8 cellular contexts compared by ENCODE assay signal in the genomic region with DNA sequence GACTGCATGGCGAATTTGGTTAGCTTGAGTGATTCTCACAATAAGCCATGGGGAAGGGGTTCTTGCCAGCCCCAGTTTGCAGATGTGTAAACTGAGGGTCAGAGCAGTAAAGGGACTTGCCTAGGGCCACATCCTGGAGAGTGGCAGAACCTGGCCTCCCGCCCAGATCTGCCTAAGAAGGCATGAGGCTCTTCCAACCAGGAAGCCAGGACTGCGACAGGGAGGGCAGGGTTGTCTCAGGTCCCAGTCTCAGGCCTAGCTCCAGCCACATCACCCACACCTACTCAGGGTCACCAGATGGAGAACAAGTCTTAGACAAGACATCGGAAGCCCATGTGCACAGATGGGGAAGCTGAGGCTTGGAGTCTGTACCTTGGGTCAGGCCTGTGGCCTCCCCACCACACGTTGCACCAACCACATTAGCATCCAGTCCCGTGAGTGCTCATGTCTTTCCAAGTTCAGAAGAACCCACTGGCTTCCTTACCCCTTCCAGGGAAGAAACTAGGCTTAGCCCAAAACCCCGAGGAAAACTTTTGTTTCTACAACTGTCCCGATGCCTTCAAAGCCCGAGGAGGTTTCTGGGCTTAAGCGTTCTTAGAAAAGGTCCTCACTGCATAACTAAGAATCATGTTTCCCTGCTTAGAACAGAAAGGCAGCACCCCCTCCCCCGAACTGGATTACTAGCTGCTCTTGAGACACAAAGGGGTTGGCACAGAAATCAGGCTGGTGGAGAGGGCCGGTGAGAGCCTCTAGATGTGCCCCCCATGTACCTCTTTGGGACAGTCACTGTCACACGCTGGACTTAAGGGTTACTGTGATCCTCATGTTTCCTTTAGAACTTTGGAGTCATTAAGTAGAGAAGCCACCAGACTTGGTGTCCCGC. TPM values are rescaled to one million over a fixed set of nuclear protein-coding genes. Genes with fewer than 3 reads are reported as not detected.
DNase-seq lines count a peak whose midpoint lies in the region; ATAC-seq and TF ChIP-seq lines count a peak whose summit lies in the region.
"Had no signal": no experiment of that assay in that cellular context is flagged by ENCODE, and none has a peak within 500 bp of the region (broad histone marks: within the 10 kb centered on the region; RNA-seq: fewer than 3 reads in every experiment).

No MANE protein-coding gene starts in this region.

- CTCF ChIA-PET in Caco-2 (lab: Charles Lee), result interaction anchor here (0.5 kb wide), 1 partner anchor 43 kb away, joined by 5 read pairs; no protein-coding TSS in a partner anchor

- H3K4me1 Mint-ChIP-seq in IgD-negative memory B cell, result peaks cover 44 to 48% (median 44%) of the 10 kb centered on the region in 3 donors
- peaks cover 35% of the 10 kb centered on the region for H3K4me1 Mint-ChIP-seq in T-helper 1 cell treated with Interleukin-12 subunit alpha and Interleukin-12 subunit beta and Interleukin-4 antibody, amounts not matched to agents 30 μg/mL and 1 μg/mL, for 36 hours (ENCODE audit: low read depth)
- peaks cover 79% of the 10 kb centered on the region for H3K4me1 Mint-ChIP-seq in stimulated activated memory B cell treated with anti-CD40 and anti-IgM and Interleukin-4, amounts not matched to agents 10 μg/mL and 1 μg/mL and 100 μg/mL, for 72 hours
- no peaks in the 10 kb centered on the region for H3K4me1 Mint-ChIP-seq in Caco-2 (ENCODE audit: low read depth, unreplicated experiment)

- H3K36me3 ChIP-seq in cardiac muscle cell, result no peaks in the 10 kb centered on the region
- H3K36me3 ChIP-seq in Caco-2 (ENCODE audit: control insufficient read depth, insufficient read depth, low read length), result no peaks in the 10 kb centered on the region

- H3K36me3 Mint-ChIP-seq in IgD-negative memory B cell (peaks cover 3% of the 10 kb centered on the region), Caco-2 (ENCODE audit: insufficient read depth, unreplicated experiment) (no peaks in the 10 kb centered on the region)
- peaks cover 52% of the 10 kb centered on the region for H3K36me3 Mint-ChIP-seq in T-helper 1 cell treated with Interleukin-12 subunit alpha and Interleukin-12 subunit beta and Interleukin-4 antibody, amounts not matched to agents 30 μg/mL and 1 μg/mL, for 36 hours (ENCODE audit: low read depth)
- H3K36me3 Mint-ChIP-seq in stimulated activated memory B cell treated with anti-CD40 and anti-IgM and Interleukin-4, amounts not matched to agents 10 μg/mL and 1 μg/mL and 100 μg/mL, for 72 hours, result peaks cover 5% of the 10 kb centered on the region

- H3K9me3 Mint-ChIP-seq in IgD-negative memory B cell (no peaks in the 10 kb centered on the region), Caco-2 (ENCODE audit: unreplicated experiment) (no peaks in the 10 kb centered on the region)
- H3K9me3 Mint-ChIP-seq in T-helper 1 cell treated with Interleukin-12 subunit alpha and Interleukin-12 subunit beta and Interleukin-4 antibody, amounts not matched to agents 30 μg/mL and 1 μg/mL, for 36 hours, result no peaks in the 10 kb centered on the region
- no peaks in the 10 kb centered on the region for H3K9me3 Mint-ChIP-seq in stimulated activated memory B cell treated with anti-CD40 and anti-IgM and Interleukin-4, amounts not matched to agents 10 μg/mL and 1 μg/mL and 100 μg/mL, for 72 hours

- H3K27me3 ChIP-seq in cardiac muscle cell, result no peaks in the 10 kb centered on the region
- no peaks in the 10 kb centered on the region; the same call in 1 of the 2 replicates for H3K27me3 ChIP-seq in Caco-2 (replicated peaks; ENCODE audit: control insufficient read depth, insufficient read depth, low read length)

- DNase-seq in cardiac muscle cell (ENCODE audit: low read depth in 1 of 2, low spot score in 1 of 2) (no peak), Caco-2 (no peak)
- no peak for DNase-seq in effector CD4-positive, alpha-beta T cell
- DNase-seq: NCI-H2107 had no signal

- H3K27ac Mint-ChIP-seq in IgD-negative memory B cell, result peak overlapping the region; percentile 90 to 100 (median 97)
- H3K27ac Mint-ChIP-seq in T-helper 1 cell treated with Interleukin-12 subunit alpha and Interleukin-12 subunit beta and Interleukin-4 antibody, amounts not matched to agents 30 μg/mL and 1 μg/mL, for 36 hours, result peak overlapping the region; percentile 97
- peak overlapping the region; percentile 97 for H3K27ac Mint-ChIP-seq in stimulated activated memory B cell treated with anti-CD40 and anti-IgM and Interleukin-4, amounts not matched to agents 10 μg/mL and 1 μg/mL and 100 μg/mL, for 72 hours
- no peak overlapping the region for H3K27ac Mint-ChIP-seq in Caco-2 (ENCODE audit: unreplicated experiment)

- POLR2A ChIA-PET in Caco-2 (lab: Charles Lee), result no interaction called here

- H3K4me1 ChIP-seq in cardiac muscle cell (ENCODE audit: low read depth) (peaks cover 59% of the 10 kb centered on the region), Caco-2 (peaks cover 7% of the 10 kb centered on the region)

- ATAC-seq in stimulated activated memory B cell treated with anti-CD40 and anti-IgM and Interleukin-4, amounts not matched to agents 10 μg/mL and 1 μg/mL and 100 μg/mL, for 72 hours, result no peak
- ATAC-seq in GM18511 (IDR thresholded peaks at IDR 0.05; ENCODE audit: unreplicated experiment), result no peak

- peak overlapping the region; percentile 92 for H3K27ac ChIP-seq in cardiac muscle cell

- peak overlapping the region; percentile 98 for H3K4me3 ChIP-seq in cardiac muscle cell
- H3K4me3 ChIP-seq in Caco-2 (ENCODE audit: low read depth, low read length), result no peak overlapping the region

- intact Hi-C loops in Caco-2 (cut with micrococcal nuclease; ENCODE audit: unreplicated experiment), result no loop called here

- no TSS peak for BruUV-seq in Caco-2 (replicated peaks; lab: Mats Ljungman, UMichigan)

- peak overlapping the region; percentile 90 to 100 (median 98) for H3K4me3 Mint-ChIP-seq in IgD-negative memory B cell
- peak overlapping the region; percentile 98 for H3K4me3 Mint-ChIP-seq in T-helper 1 cell treated with Interleukin-12 subunit alpha and Interleukin-12 subunit beta and Interleukin-4 antibody, amounts not matched to agents 30 μg/mL and 1 μg/mL, for 36 hours
- peak overlapping the region; percentile 100 for H3K4me3 Mint-ChIP-seq in stimulated activated memory B cell treated with anti-CD40 and anti-IgM and Interleukin-4, amounts not matched to agents 10 μg/mL and 1 μg/mL and 100 μg/mL, for 72 hours
- no peak overlapping the region for H3K4me3 Mint-ChIP-seq in Caco-2 (ENCODE audit: unreplicated experiment)

- no peaks in the 10 kb centered on the region for H3K9me3 ChIP-seq in cardiac muscle cell (ENCODE audit: low read depth)
- no peaks in the 10 kb centered on the region for H3K9me3 ChIP-seq in Caco-2

- H3K27me3 Mint-ChIP-seq in IgD-negative memory B cell (no peaks in the 10 kb centered on the region), Caco-2 (ENCODE audit: insufficient read depth, unreplicated experiment) (peaks cover 2% of the 10 kb centered on the region)
- no peaks in the 10 kb centered on the region for H3K27me3 Mint-ChIP-seq in T-helper 1 cell treated with Interleukin-12 subunit alpha and Interleukin-12 subunit beta and Interleukin-4 antibody, amounts not matched to agents 30 μg/mL and 1 μg/mL, for 36 hours (ENCODE audit: low read depth)
- no peaks in the 10 kb centered on the region for H3K27me3 Mint-ChIP-seq in stimulated activated memory B cell treated with anti-CD40 and anti-IgM and Interleukin-4, amounts not matched to agents 10 μg/mL and 1 μg/mL and 100 μg/mL, for 72 hours

- no peak for TF ChIP-seq CTCF in cardiac muscle cell (IDR thresholded peaks at IDR 0.05; ENCODE audit: low read depth, low read length)
- TF ChIP-seq CTCF in Caco-2 (IDR thresholded peaks at IDR 0.05; ENCODE audit: insufficient read depth in 1 of 2, low read depth in 1 of 2, low read length in 1 of 2, severe bottlenecking in 1 of 2, unreplicated experiment in 1 of 2), result no peak

RNA-seq across cellular contexts. Expression of gene FAM78A, which starts 2.3 kb away (rescaled TPM):
- polyA plus RNA-seq in IgD-negative memory B cell (18.3 TPM), cardiac muscle cell (21.5 and 29.5 TPM in 2 replicates)
- total RNA-seq in cardiac muscle cell (39.6 and 42.6 TPM in 2 replicates), Caco-2 (2022) (0.70 and 0.88 TPM in 2 replicates)

RNA-seq across cellular contexts. Expression of gene PLPP7, which starts 15.5 kb away (rescaled TPM):
- polyA plus RNA-seq in IgD-negative memory B cell (1.7 TPM), cardiac muscle cell (36.9 and 42.5 TPM in 2 replicates)
- total RNA-seq in cardiac muscle cell (50.3 and 52.5 TPM in 2 replicates), Caco-2 (2022) (0.11 TPM in 1 of 2 replicates, not detected in the other)

Comparison
In these comparisons a context has a peak if more than half of its experiments do, and no peak if none do; other contexts are left out.
1. RNA of gene FAM78A, which starts 2.3 kb away (total RNA-seq): 39.6 to 42.6 TPM in cardiac muscle cell; 0.70 to 0.88 TPM in Caco-2; every median in the first group is over 10 times any median in the second.
2. RNA of gene PLPP7, which starts 15.5 kb away (total RNA-seq): 50.3 to 52.5 TPM in cardiac muscle cell; 0.11 TPM in Caco-2; every median in the first group is over 10 times any median in the second.